ENCODE assay signal across 10 cellular contexts in the genomic region with DNA sequence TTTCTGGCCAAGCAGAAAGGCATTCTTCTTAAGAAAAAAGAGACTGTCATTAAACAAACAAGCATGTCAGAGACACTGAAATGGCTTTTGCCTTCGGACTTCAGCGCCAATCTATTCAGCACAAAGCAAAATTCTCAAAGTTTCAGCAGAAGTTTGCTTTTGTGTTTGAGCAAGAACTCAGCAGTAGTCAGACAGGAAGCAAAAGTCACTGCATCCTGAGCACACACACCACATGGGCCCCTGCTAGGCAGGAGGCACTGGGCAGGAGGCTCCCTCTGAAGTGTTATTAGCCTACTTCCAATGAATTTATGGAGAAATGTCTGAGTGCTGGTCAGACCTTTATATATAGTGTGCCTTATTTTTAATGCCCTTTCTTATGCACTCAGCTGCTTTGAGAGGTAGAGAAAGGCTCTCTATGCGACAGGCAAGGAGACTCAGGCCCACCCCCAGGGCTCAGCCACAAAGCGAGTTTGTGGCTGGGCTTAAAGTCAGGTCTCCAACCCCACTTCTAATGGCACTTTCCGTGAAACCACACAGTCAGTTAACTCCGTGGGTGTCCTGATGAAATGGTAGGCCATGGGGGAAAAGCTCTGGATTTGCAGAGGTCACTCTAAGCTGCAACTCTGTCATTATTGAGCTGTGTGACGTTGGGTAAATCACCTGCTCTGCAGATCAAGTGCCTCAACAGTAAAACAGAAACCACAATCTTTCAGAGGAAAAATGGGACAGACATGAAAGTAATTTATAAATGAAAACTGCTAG.
DNase-seq lines count a peak whose midpoint lies in the region; ATAC-seq, FAIRE-seq and TF ChIP-seq lines count a peak whose summit lies in the region.
"Had no signal": no experiment of that assay in that cellular context is flagged by ENCODE, and none has a peak within 500 bp of the region (broad histone marks: within the 10 kb centered on the region; RNA-seq: fewer than 3 reads in every experiment).

No MANE protein-coding gene starts in this region.

- no peaks in the 10 kb centered on the region for H3K9me3 ChIP-seq in neuronal stem cell (replicated peaks in 1 of 2; ENCODE audit: control insufficient read depth in 2 of 2, insufficient read depth in 1 of 2, low read depth in 1 of 2, low read length in 2 of 2)

- peaks cover 10 to 37% of the 10 kb centered on the region in 2 donors for H3K4me1 ChIP-seq in neuronal stem cell (ENCODE audit: control insufficient read depth in 2 of 2, insufficient read depth in 1 of 2, low read depth in 1 of 2, low read length in 2 of 2)

- no peak overlapping the region for H4K91ac ChIP-seq in neuronal stem cell (ENCODE audit: low read depth, low read length, poor library complexity)

- no peak overlapping the region for H2AK5ac ChIP-seq in neuronal stem cell (ENCODE audit: low read depth, low read length)

- no peaks in the 10 kb centered on the region for H3K79me1 ChIP-seq in neuronal stem cell (ENCODE audit: low read depth, low read length)

- no peak overlapping the region for H3K14ac ChIP-seq in neuronal stem cell (ENCODE audit: low read length)

- H3K27ac ChIP-seq in neuronal stem cell (replicated peaks; ENCODE audit: low read length): peak overlapping the region; percentile 28
- H3K27ac ChIP-seq in caudate nucleus (ENCODE audit: low read depth, low read length): no peak overlapping the region

- TF ChIP-seq CTCF in bronchial epithelial cell (IDR thresholded peaks at IDR 0.05; ENCODE audit: insufficient read depth, low read length, severe bottlenecking): no peak

- no peak overlapping the region for H3K18ac ChIP-seq in neuronal stem cell (ENCODE audit: low read length)

- no peaks in the 10 kb centered on the region for H3K27me3 ChIP-seq in bronchial epithelial cell (ENCODE audit: control insufficient read depth, insufficient read depth, low read length)
- no peaks in the 10 kb centered on the region for H3K27me3 ChIP-seq in neuronal stem cell (ENCODE audit: control insufficient read depth in 3 of 3, insufficient read depth in 3 of 3, low read depth in 1 of 3, low read length in 3 of 3)

- no peak overlapping the region for H3K4me2 ChIP-seq in neuronal stem cell (ENCODE audit: insufficient read depth, low read length, poor library complexity, severe bottlenecking)

- ATAC-seq in GM18867 (IDR thresholded peaks at IDR 0.05; ENCODE audit: unreplicated experiment) (peak; percentile 65), HG03159 (IDR thresholded peaks at IDR 0.05; ENCODE audit: unreplicated experiment) (peak; percentile 58)

- H2BK12ac ChIP-seq in neuronal stem cell (ENCODE audit: low read length): no peak overlapping the region

- H2BK15ac ChIP-seq in neuronal stem cell (ENCODE audit: low read length): no peak overlapping the region

- FAIRE-seq in bronchial epithelial cell (lab: Jason Lieb, UNC): no peak
- FAIRE-seq: islet of Langerhans had no signal

- H3K36me3 ChIP-seq in bronchial epithelial cell (ENCODE audit: control insufficient read depth, insufficient read depth, low read length) (no peaks in the 10 kb centered on the region), neuronal stem cell (replicated peaks in 1 of 2; ENCODE audit: control insufficient read depth in 2 of 2, insufficient read depth in 2 of 2, low read length in 2 of 2) (no peaks in the 10 kb centered on the region)

- no peak overlapping the region for H4K8ac ChIP-seq in neuronal stem cell (ENCODE audit: low read depth, low read length)

- no peak overlapping the region for H3K23ac ChIP-seq in neuronal stem cell (ENCODE audit: low read depth, low read length, poor library complexity)

- H2AFZ ChIP-seq in neuronal stem cell (ENCODE audit: low read length): peak overlapping the region; percentile 89

- H3K4me3 ChIP-seq in bronchial epithelial cell (ENCODE audit: low read depth, low read length) (no peak overlapping the region), neuronal stem cell (ENCODE audit: low read length in 2 of 2) (peak overlapping the region in 1 of 2 donors; percentile 39)

- DNase-seq in bronchial epithelial cell (ENCODE audit: low read depth) (peak; percentile 1), neuronal stem cell (ENCODE audit: low spot score) (peak; percentile 11), caudate nucleus (lab: John Stamatoyannopoulos, UW) (no peak), islet precursor cell (no peak), NCI-H526 (lab: John Stamatoyannopoulos, UW) (no peak), NCI-H1436 (lab: John Stamatoyannopoulos, UW) (no peak)
- DNase-seq: NCI-H2107 had no signal

- no peak overlapping the region for H2BK120ac ChIP-seq in neuronal stem cell (ENCODE audit: low read depth, low read length)

- H2BK5ac ChIP-seq in neuronal stem cell (ENCODE audit: low read length): no peak overlapping the region

- WGBS in neuronal stem cell (ENCODE audit: extremely low coverage in 2 of 2, insufficient read length in 2 of 2, insufficient replicate concordance in 1 of 2), 2 donors: no CpG with 5 or more reads among the region's 7 CpGs

- H3K4ac ChIP-seq in neuronal stem cell (ENCODE audit: low read length): no peak overlapping the region

- no peak overlapping the region for H3K9ac ChIP-seq in neuronal stem cell (ENCODE audit: low read depth, low read length, poor library complexity)

Comparison
In these comparisons a context has a peak if more than half of its experiments do, and no peak if none do; other contexts are left out.
1. DNase-seq: peak in bronchial epithelial cell (single experiment) and neuronal stem cell (single experiment); none in caudate nucleus (0 of 61), islet precursor cell (single experiment), NCI-H526 (0 of 2) and NCI-H1436 (single experiment).